In genomic region chr20:25696384-25697131, GRCh38 we compare ENCODE assay signal across 8 cellular contexts. TPM values are rescaled to one million over a fixed set of nuclear protein-coding genes. Genes with fewer than 3 reads are reported as not detected.
DNase-seq lines count a peak whose midpoint lies in the region; ATAC-seq and TF ChIP-seq lines count a peak whose summit lies in the region.

TSS of gene ZNF337 (minus strand) at chr20:25696853. CDS start at chr20:25686417, 10,436 bp downstream.

- peak within 1 kb of the TSS; percentile 90 for H3K4ac ChIP-seq in IMR-90 (ENCODE audit: low read depth, low read length)

- peak within 1 kb of the TSS; percentile 91 for H3K14ac ChIP-seq in IMR-90 (replicated peaks; ENCODE audit: low read depth, low read length)

- ATAC-seq in GM21528 (IDR thresholded peaks at IDR 0.05; ENCODE audit: low FRiP score, unreplicated experiment): peak; percentile 98
- peak; percentile 99 for ATAC-seq in IMR-90 (ENCODE audit: low read depth)

- peak within 1 kb of the TSS; percentile 69 for H3K27ac ChIP-seq in IMR-90 (ENCODE audit: insufficient read depth, low read length)

- H3K9me1 ChIP-seq in IMR-90 (ENCODE audit: insufficient read depth, low read length): 0 out of 2 replicates have a peak, but pooled peaks cover 3% of the 10 kb centered on the region

- 0% methylated on average over 17 of the region's 81 CpGs; no CpG with 5 or more reads in 1 of the 2 experiments for WGBS in IMR-90 (ENCODE audit: extremely low coverage in 2 of 2, insufficient read length in 1 of 2), 2 experiments

- H2BK15ac ChIP-seq in IMR-90 (ENCODE audit: low read depth, low read length): no peak within 1 kb of the TSS

- H2AK9ac ChIP-seq in IMR-90 (replicated peaks; ENCODE audit: low read depth, low read length, poor library complexity): peak within 1 kb of the TSS; percentile 98

- TF ChIP-seq CTCF in IMR-90 (conservative IDR thresholded peaks at IDR 0.05; ENCODE audit: low read depth, low read length) (peak; percentile 35; the same call in 1 of the 2 replicates), epithelial cell of esophagus (IDR thresholded peaks at IDR 0.05; ENCODE audit: insufficient read depth, low read depth, low read length, missing control alignments) (no peak)

- peak within 1 kb of the TSS; percentile 81 for H3K23ac ChIP-seq in IMR-90 (ENCODE audit: low read depth, low read length)

- H3K18ac ChIP-seq in IMR-90 (ENCODE audit: low read depth, low read length): peak within 1 kb of the TSS; percentile 24; the same call in 1 of the 2 replicates

- intact Hi-C loops in IMR-90 (cut with micrococcal nuclease): no loop called here

- H2AK5ac ChIP-seq in IMR-90 (ENCODE audit: low read depth, low read length): peak within 1 kb of the TSS; percentile 66; the same call in 1 of the 2 replicates

- H3K27me3 ChIP-seq in IMR-90 (ENCODE audit: control insufficient read depth, insufficient read depth, low read length): no peaks in the 10 kb centered on the region
- no peaks in the 10 kb centered on the region for H3K27me3 ChIP-seq in mononuclear cell (ENCODE audit: insufficient read depth, low read length)

- H3K4me1 ChIP-seq in IMR-90 (ENCODE audit: control insufficient read depth, insufficient read depth, low read length) (peaks cover 5% of the 10 kb centered on the region), mononuclear cell (ENCODE audit: insufficient read depth, low read length) (peaks cover 11% of the 10 kb centered on the region)

- peaks cover 3% of the 10 kb centered on the region for H3K36me3 ChIP-seq in IMR-90 (ENCODE audit: control insufficient read depth, insufficient read depth, low read length)

- H4K5ac ChIP-seq in IMR-90 (ENCODE audit: low read depth, low read length): peak within 1 kb of the TSS; percentile 71

- H3K56ac ChIP-seq in IMR-90 (ENCODE audit: extremely low read depth, insufficient read depth, low read length): peak within 1 kb of the TSS; percentile 66

- H3K4me3 ChIP-seq in IMR-90 (ENCODE audit: insufficient read depth, low read depth, low read length) (peak within 1 kb of the TSS; percentile 61), epithelial cell of esophagus (ENCODE audit: low read length) (peak within 1 kb of the TSS; percentile 94), mononuclear cell (ENCODE audit: low read length) (peak within 1 kb of the TSS; percentile 66)

- peak; percentile 82 for DNase-seq in DMS114 treated with DMSO at 0.1 percent for 48 hours (lab: John Stamatoyannopoulos, UW; ENCODE audit: unreplicated experiment)
- peak; percentile 91 for DNase-seq in IMR-90
- peak; percentile 97 for DNase-seq in OCI-M1 (lab: John Stamatoyannopoulos, UW)
- DNase-seq in activated T-cell treated with anti-CD3 and anti-CD28 coated beads for 24 hours (ENCODE audit: low read depth): peak; percentile 92
- peak; percentile 95 for DNase-seq in epithelial cell of esophagus (ENCODE audit: low read depth)
- DNase-seq in stimulated activated CD8-positive, alpha-beta memory T cell treated with anti-CD3 and anti-CD28 coated beads, Interleukin-4, amount 100 ng/mL, for 1 hour (ENCODE audit: low read depth in 2 of 2, low spot score in 1 of 2): peak; percentile 84 to 85

- TF ChIP-seq RAD21 in IMR-90 (IDR thresholded peaks at IDR 0.05; ENCODE audit: low read length): peak; percentile 32

- peak within 1 kb of the TSS; percentile 81 for H3K9ac ChIP-seq in IMR-90 (ENCODE audit: low read depth, low read length)

- POLR2A ChIA-PET in IMR-90 (lab: Charles Lee; ENCODE audit: unreplicated experiment): no interaction called here

- CTCF ChIA-PET in IMR-90 (lab: Yijun Ruan, JAX): no interaction called here

- peak within 1 kb of the TSS; percentile 81 for H2BK5ac ChIP-seq in IMR-90 (ENCODE audit: low read depth, low read length, poor library complexity, severe bottlenecking)

- in situ Hi-C loops in IMR-90 (cut with MboI; ENCODE audit: low sequenced_read_pairs): loop anchor here (25.0 kb wide), 3 partner anchors 291 to 709 kb away; partner anchors contain the start of gene APMAP

- H4K20me1 ChIP-seq in IMR-90 (ENCODE audit: insufficient read depth, low read length): no peaks in the 10 kb centered on the region

- H3K9me3 ChIP-seq in IMR-90 (ENCODE audit: control insufficient read depth, insufficient read depth, low read length) (no peaks in the 10 kb centered on the region), mononuclear cell (ENCODE audit: low read depth, low read length) (peaks cover 9% of the 10 kb centered on the region)

- BruUV-seq in IMR-90 (replicated peaks; lab: Mats Ljungman, UMichigan): no TSS peak

- TF ChIP-seq POLR2A in IMR-90 (IDR thresholded peaks at IDR 0.05; ENCODE audit: low read depth, low read length): peak; percentile 86

- peak within 1 kb of the TSS; percentile 89 for H3K4me2 ChIP-seq in IMR-90 (ENCODE audit: low read depth, low read length)

- dilution Hi-C loops in IMR-90 (cut with HindIII; ENCODE audit: low sequenced_read_pairs, unreplicated experiment): no loop called here

- H4K8ac ChIP-seq in IMR-90 (ENCODE audit: low read depth in 2 of 2, low read length in 2 of 2): peak within 1 kb of the TSS; percentile 79 to 83

- peak within 1 kb of the TSS; percentile 61; the same call in 1 of the 2 replicates for H2BK120ac ChIP-seq in IMR-90 (ENCODE audit: low read depth, low read length)

- H2BK20ac ChIP-seq in IMR-90 (ENCODE audit: low read depth, low read length): no peak within 1 kb of the TSS

- H2AFZ ChIP-seq in IMR-90 (replicated peaks; ENCODE audit: low read length, poor library complexity): peak within 1 kb of the TSS; percentile 99

- H4K91ac ChIP-seq in IMR-90 (ENCODE audit: insufficient read depth, low read depth, low read length): peak within 1 kb of the TSS; percentile 86

- peaks cover 31 to 33% of the 10 kb centered on the region in 2 experiments for H3K79me1 ChIP-seq in IMR-90 (ENCODE audit: low read depth in 1 of 2, low read length in 2 of 2)

TF ChIP-seq in IMR-90, 13 proteins besides CTCF, POLR2A, EP300 and RAD21:
- TF ChIP-seq CHD1 (IDR thresholded peaks at IDR 0.05; ENCODE audit: low read depth, low read length) (0 out of 2 replicates have a peak, but pooled peaks have one; percentile 14), CEBPB (IDR thresholded peaks at IDR 0.05; ENCODE audit: low read depth, low read length) (no peak), MXI1 (IDR thresholded peaks at IDR 0.05; ENCODE audit: borderline replicate concordance, low read depth, low read length) (0 out of 2 replicates have a peak, but pooled peaks have one; percentile 37), RFX5 (IDR thresholded peaks at IDR 0.05; ENCODE audit: low read depth, low read length) (no peak)

RNA-seq across cellular contexts. Expression of gene ZNF337, which starts in this region (rescaled TPM):
- total RNA-seq in IMR-90 (2012; rRNA removed): 15.8 and 16.5 TPM in 2 replicates
- 8.5 and 10.4 TPM in 2 replicates for polyA plus RNA-seq in IMR-90 (2012; rRNA removed)
- polyA plus RNA-seq in IMR-90 (2012; cell fraction: cytosol; rRNA removed): 1.7 and 3.4 TPM in 2 replicates
- polyA plus RNA-seq in IMR-90 (2012; cell fraction: nucleus; rRNA removed; ENCODE audit: low replicate concordance): 22.7 and 110 TPM in 2 replicates
- total RNA-seq in mononuclear cell: 10.8 TPM

Comparison
In these comparisons a context has a peak if more than half of its experiments do, and no peak if none do; other contexts are left out.
1. Peak in every context shown above with its lines: DNase-seq, ATAC-seq, H3K4me3 ChIP-seq and H3K27ac ChIP-seq.